Comparison of ENCODE assay signal across 24 cellular contexts in genomic region chr3:119829431-119829830, GRCh38. TPM values are rescaled to one million over a fixed set of nuclear protein-coding genes. Genes with fewer than 3 reads are reported as not detected.
"Had no signal": no experiment of that assay in that cellular context is flagged by ENCODE, and none has a peak within 500 bp of the region (broad histone marks: within the 10 kb centered on the region; RNA-seq: fewer than 3 reads in every experiment).

No MANE protein-coding gene starts in this region.

- H3K4me3 ChIP-seq: K562, Peyer's patch, SJCRH30 had no signal

- H3K27ac ChIP-seq: Peyer's patch, RWPE1, VCaP had no signal

- H3K4me1 Mint-ChIP-seq: activated CD4-positive, alpha-beta memory T cell treated with anti-CD3 and anti-CD28 coated beads, Interleukin-2, amount 10 ng/mL, durations not matched to agents 7 days and 5 days had no signal

- H3K27me3 Mint-ChIP-seq: activated CD4-positive, alpha-beta memory T cell treated with anti-CD3 and anti-CD28 coated beads, Interleukin-2, amount 10 ng/mL, durations not matched to agents 7 days and 5 days; activated naive CD8-positive, alpha-beta T cell; activated T-helper 17 cell treated with anti-CD3 and anti-CD28 coated beads, Interleukin-2, amount 50 U/mL, for 72 hours had no signal

- H3K27me3 ChIP-seq: Peyer's patch, SJCRH30 had no signal

- H3K9ac ChIP-seq: SK-N-SH had no signal

- H3K9me3 Mint-ChIP-seq: activated CD4-positive, alpha-beta memory T cell treated with anti-CD3 and anti-CD28 coated beads, Interleukin-2, amount 10 ng/mL, durations not matched to agents 7 days and 5 days; activated naive CD4-positive, alpha-beta T cell treated with anti-CD3 and anti-CD28 coated beads for 36 hours; activated T-helper 17 cell treated with anti-CD3 and anti-CD28 coated beads, Interleukin-2, amount 50 U/mL, for 72 hours had no signal

- H3K36me3 Mint-ChIP-seq: activated naive CD8-positive, alpha-beta T cell had no signal

- H3K4me2 ChIP-seq: SK-N-SH had no signal

- DNase-seq: activated CD4-positive, alpha-beta memory T cell treated with anti-CD3 and anti-CD28 coated beads, Interleukin-2, amount 10 ng/mL, durations not matched to agents 7 days and 5 days; activated CD4-positive, alpha-beta T cell treated with anti-CD3 and anti-CD28 coated beads, Interleukin-2, amount 50 U/mL, for 1 hour; activated CD4-positive, CD25-positive, alpha-beta regulatory T cell; activated gamma-delta T cell; activated naive CD4-positive, alpha-beta T cell treated with anti-CD3 and anti-CD28 coated beads for 36 hours; activated T-cell treated with anti-CD3 and anti-CD28 coated beads for 4 hours; activated T-cell treated with anti-CD3 and anti-CD28 coated beads, Interleukin-2, amount 50 U/mL, for 48 hours; amygdala; MM.1S; NCI-H1105; NCI-H1436; NCI-H187; NCI-H2081; NCI-H524; Peyer's patch; Right ventricle myocardium superior; SJCRH30; SK-N-SH; T-helper 1 cell had no signal

- H3K4me3 Mint-ChIP-seq: activated CD4-positive, alpha-beta memory T cell treated with anti-CD3 and anti-CD28 coated beads, Interleukin-2, amount 10 ng/mL, durations not matched to agents 7 days and 5 days; activated naive CD4-positive, alpha-beta T cell treated with anti-CD3 and anti-CD28 coated beads for 36 hours; activated naive CD8-positive, alpha-beta T cell; activated T-helper 17 cell treated with anti-CD3 and anti-CD28 coated beads, Interleukin-2, amount 50 U/mL, for 72 hours had no signal

- H3K9me3 ChIP-seq: Peyer's patch, SJCRH30, SK-N-SH had no signal

- H3K27ac Mint-ChIP-seq: activated CD4-positive, alpha-beta memory T cell treated with anti-CD3 and anti-CD28 coated beads, Interleukin-2, amount 10 ng/mL, durations not matched to agents 7 days and 5 days; activated naive CD4-positive, alpha-beta T cell treated with anti-CD3 and anti-CD28 coated beads for 36 hours; activated naive CD8-positive, alpha-beta T cell; activated T-helper 17 cell treated with anti-CD3 and anti-CD28 coated beads, Interleukin-2, amount 50 U/mL, for 72 hours had no signal

- ATAC-seq: activated T-helper 17 cell treated with anti-CD3 and anti-CD28 coated beads, Interleukin-2, amount 50 U/mL, for 72 hours; K562 had no signal

RNA-seq across cellular contexts. Expression of gene NR1I2, which starts 47.5 kb away (rescaled TPM):
- total RNA-seq: K562, SJCRH30 had no signal
- polyA plus RNA-seq: K562 had no signal
